Comparison of ENCODE assay signal across 18 cellular contexts in genomic region chr1:156367386-156368156, GRCh38. TPM values are rescaled to one million over a fixed set of nuclear protein-coding genes. Genes with fewer than 3 reads are reported as not detected.
A peak's percentile ranks its signal among the peaks of the same experiment; 100 is the strongest.
DNase-seq lines count a peak whose midpoint lies in the region; ATAC-seq and TF ChIP-seq lines count a peak whose summit lies in the region.
"Had no signal": no experiment of that assay in that cellular context is flagged by ENCODE, and none has a peak within 500 bp of the region (broad histone marks: within the 10 kb centered on the region; RNA-seq: fewer than 3 reads in every experiment).

No MANE protein-coding gene starts in this region.

- H3K36me3 Mint-ChIP-seq in GM23338 (ENCODE audit: low read depth) (no peaks in the 10 kb centered on the region), T-helper 17 cell (ENCODE audit: low read depth) (peaks cover 3% of the 10 kb centered on the region)
- H3K36me3 Mint-ChIP-seq in activated naive CD8-positive, alpha-beta T cell treated with anti-CD3 and anti-CD28 coated beads for 36 hours, result no peaks in the 10 kb centered on the region

- no peak overlapping the region for H2BK15ac ChIP-seq in neuronal stem cell (ENCODE audit: low read length)

- H3K23ac ChIP-seq in neuronal stem cell (ENCODE audit: low read depth, low read length, poor library complexity), result no peak overlapping the region

- H3K4me1 Mint-ChIP-seq in GM23338, result peaks cover 22% of the 10 kb centered on the region
- H3K4me1 Mint-ChIP-seq in T-helper 17 cell, result no peaks in the 10 kb centered on the region
- H3K4me1 Mint-ChIP-seq in activated naive CD8-positive, alpha-beta T cell treated with anti-CD3 and anti-CD28 coated beads for 36 hours, result peaks cover 2% of the 10 kb centered on the region

- H3K9me3 Mint-ChIP-seq in GM23338, result no peaks in the 10 kb centered on the region
- no peaks in the 10 kb centered on the region for H3K9me3 Mint-ChIP-seq in activated naive CD8-positive, alpha-beta T cell treated with anti-CD3 and anti-CD28 coated beads for 36 hours

- no peak overlapping the region for H3K4me3 Mint-ChIP-seq in GM23338
- no peak overlapping the region for H3K4me3 Mint-ChIP-seq in T-helper 17 cell
- no peak overlapping the region for H3K4me3 Mint-ChIP-seq in activated naive CD8-positive, alpha-beta T cell treated with anti-CD3 and anti-CD28 coated beads for 36 hours

- peaks cover 15% of the 10 kb centered on the region for H3K27me3 Mint-ChIP-seq in GM23338 (ENCODE audit: insufficient read depth, low read depth, poor library complexity)
- peaks cover 60% of the 10 kb centered on the region for H3K27me3 Mint-ChIP-seq in T-helper 17 cell
- peaks cover 59% of the 10 kb centered on the region for H3K27me3 Mint-ChIP-seq in activated naive CD8-positive, alpha-beta T cell treated with anti-CD3 and anti-CD28 coated beads for 36 hours

- H3K79me2 ChIP-seq in GM23338 (replicated peaks; ENCODE audit: insufficient read depth), result no peaks in the 10 kb centered on the region

- no peaks in the 10 kb centered on the region for H3K36me3 ChIP-seq in GM23338 (ENCODE audit: insufficient read depth)
- no peaks in the 10 kb centered on the region for H3K36me3 ChIP-seq in neuronal stem cell (replicated peaks in 1 of 2; ENCODE audit: control insufficient read depth in 2 of 2, insufficient read depth in 2 of 2, low read length in 2 of 2)

- no peak overlapping the region for H3K14ac ChIP-seq in neuronal stem cell (ENCODE audit: low read length)

- no peak overlapping the region for H3K4ac ChIP-seq in neuronal stem cell (ENCODE audit: low read length)

- H3K27me3 ChIP-seq in GM23338 (ENCODE audit: insufficient read depth), result peaks cover 12% of the 10 kb centered on the region
- peaks cover 4 to 68% (median 29%) of the 10 kb centered on the region in 3 experiments for H3K27me3 ChIP-seq in neuronal stem cell (ENCODE audit: control insufficient read depth in 3 of 3, insufficient read depth in 3 of 3, low read depth in 1 of 3, low read length in 3 of 3)

- no peak for TF ChIP-seq CTCF in GM23338 (conservative IDR thresholded peaks at IDR 0.05; ENCODE audit: low read depth in 2 of 2)

- no peak overlapping the region for H3K4me2 ChIP-seq in GM23338
- H3K4me2 ChIP-seq in neuronal stem cell (ENCODE audit: insufficient read depth, low read length, poor library complexity, severe bottlenecking), result no peak overlapping the region

- H3K79me1 ChIP-seq in neuronal stem cell (ENCODE audit: low read depth, low read length), result no peaks in the 10 kb centered on the region

- H4K8ac ChIP-seq in neuronal stem cell (ENCODE audit: low read depth, low read length), result no peak overlapping the region

- ATAC-seq in GM23338 (peak; percentile 35), T-helper 17 cell (no peak), GM18868 (IDR thresholded peaks at IDR 0.05; ENCODE audit: unreplicated experiment) (no peak)
- ATAC-seq: HCT116, Right ventricle myocardium inferior had no signal

- H2AK5ac ChIP-seq in neuronal stem cell (ENCODE audit: low read depth, low read length), result no peak overlapping the region

- H2BK120ac ChIP-seq in neuronal stem cell (ENCODE audit: low read depth, low read length), result no peak overlapping the region

- H3K9me2 ChIP-seq in GM23338 (ENCODE audit: insufficient read depth), result no peaks in the 10 kb centered on the region

- no peak for TF ChIP-seq POLR2A in erythroblast (IDR thresholded peaks at IDR 0.05; ENCODE audit: low read length)

- H3F3A ChIP-seq in GM23338 (replicated peaks; ENCODE audit: low read depth), result peaks cover 18% of the 10 kb centered on the region

- H3K4me1 ChIP-seq in GM23338 (ENCODE audit: insufficient read depth), result 0 out of 2 replicates have a peak, but pooled peaks cover 3% of the 10 kb centered on the region
- peaks cover 3 to 6% of the 10 kb centered on the region in 2 donors for H3K4me1 ChIP-seq in neuronal stem cell (ENCODE audit: control insufficient read depth in 2 of 2, insufficient read depth in 1 of 2, low read depth in 1 of 2, low read length in 2 of 2)

- peak overlapping the region; percentile 84 for H3K18ac ChIP-seq in neuronal stem cell (ENCODE audit: low read length)

- H3K27ac ChIP-seq in GM23338 (ENCODE audit: low read depth), result no peak overlapping the region
- no peak overlapping the region for H3K27ac ChIP-seq in neuronal stem cell (replicated peaks; ENCODE audit: low read length)
- H3K27ac ChIP-seq: SK-N-MC had no signal

- peak; percentile 24 for DNase-seq in GM23338 (ENCODE audit: low spot score)
- no peak for DNase-seq in T-helper 17 cell
- peak; percentile 29 for DNase-seq in iPS-NIHi11 (ENCODE audit: low spot score)
- DNase-seq in neuronal stem cell (ENCODE audit: low spot score), result no peak
- no peak for DNase-seq in erythroblast (lab: John Stamatoyannopoulos, UW)
- DNase-seq in activated naive CD8-positive, alpha-beta T cell treated with anti-CD3 and anti-CD28 coated beads for 36 hours, result no peak
- no peak for DNase-seq in NCI-H82 (lab: John Stamatoyannopoulos, UW)
- DNase-seq: DMS153, KG1, NCI-H1436, NCI-H2029 treated with DMSO at 0.1 percent for 48 hours, NCI-H510A, NCI-H774 had no signal

- H3K27ac Mint-ChIP-seq in GM23338, result no peak overlapping the region
- H3K27ac Mint-ChIP-seq in T-helper 17 cell, result peak overlapping the region; percentile 39
- H3K27ac Mint-ChIP-seq in activated naive CD8-positive, alpha-beta T cell treated with anti-CD3 and anti-CD28 coated beads for 36 hours, result no peak overlapping the region
- H3K27ac Mint-ChIP-seq: CD14-positive monocyte had no signal

- no peak overlapping the region for H3K9ac ChIP-seq in neuronal stem cell (ENCODE audit: low read depth, low read length, poor library complexity)

- no peak overlapping the region for H4K91ac ChIP-seq in neuronal stem cell (ENCODE audit: low read depth, low read length, poor library complexity)

- H3K9me3 ChIP-seq in T-helper 17 cell (ENCODE audit: control insufficient read depth, low read length, poor library complexity, severe bottlenecking) (no peaks in the 10 kb centered on the region), neuronal stem cell (replicated peaks in 1 of 2; ENCODE audit: control insufficient read depth in 2 of 2, insufficient read depth in 1 of 2, low read depth in 1 of 2, low read length in 2 of 2) (no peaks in the 10 kb centered on the region)

- H3K4me3 ChIP-seq in GM23338 (no peak overlapping the region), neuronal stem cell (ENCODE audit: low read length in 2 of 2) (no peak overlapping the region)
- H3K4me3 ChIP-seq: SK-N-MC had no signal

- H4K20me1 ChIP-seq in GM23338 (replicated peaks; ENCODE audit: insufficient read depth), result no peaks in the 10 kb centered on the region

- no peak overlapping the region for H2BK5ac ChIP-seq in neuronal stem cell (ENCODE audit: low read length)

- H2BK12ac ChIP-seq in neuronal stem cell (ENCODE audit: low read length), result no peak overlapping the region

- no CpG with 5 or more reads among the region's 9 CpGs for WGBS in neuronal stem cell (ENCODE audit: extremely low coverage in 2 of 2, insufficient read length in 2 of 2, insufficient replicate concordance in 1 of 2), 2 donors

- H2AFZ ChIP-seq in GM23338, result no peak overlapping the region
- no peak overlapping the region for H2AFZ ChIP-seq in neuronal stem cell (ENCODE audit: low read length)

TF ChIP-seq in GM23338, 12 proteins besides CTCF, POLR2A, EP300 and RAD21:
- TF ChIP-seq NANOG (IDR thresholded peaks at IDR 0.05; ENCODE audit: borderline replicate concordance) (no peak), ZNF114 (CRISPR knock-in tag; IDR thresholded peaks at IDR 0.05) (no peak), POLR2AphosphoS5 (IDR thresholded peaks at IDR 0.05; ENCODE audit: low read depth) (no peak), ETS1 (IDR thresholded peaks at IDR 0.05) (no peak)

RNA-seq across cellular contexts. Expression of gene RHBG, which starts 1.4 kb away (rescaled TPM):
- total RNA-seq in GM23338 (2014; rRNA removed; shearing (Covaris generic)), result 1.6 and 1.7 TPM in 2 replicates
- 1.2 and 2.1 TPM in 2 replicates for polyA plus RNA-seq in GM23338 (2016; fragmentation: Nextera tagmentation; extraction: Ambion mirVana)
- total RNA-seq in T-helper 17 cell, result not detected
- 0.03 TPM for polyA plus RNA-seq in neuronal stem cell (2013, experiment 1 of 2)
- polyA plus RNA-seq in neuronal stem cell (2013, experiment 2 of 2), result 0.03 TPM
- not detected for total RNA-seq in activated naive CD8-positive, alpha-beta T cell treated with anti-CD3 and anti-CD28 coated beads for 36 hours
- total RNA-seq: Right ventricle myocardium inferior had no signal
- polyA plus RNA-seq: CD14-positive monocyte had no signal

RNA-seq across cellular contexts. Expression of gene TSACC, which starts 29.2 kb away (rescaled TPM):
- 0.66 and 2.5 TPM in 2 replicates for total RNA-seq in GM23338 (2014; rRNA removed; shearing (Covaris generic))
- polyA plus RNA-seq in GM23338 (2016; fragmentation: Nextera tagmentation; extraction: Ambion mirVana), result 9.3 and 9.8 TPM in 2 replicates
- total RNA-seq in T-helper 17 cell, result under 1 TPM in 1 of 2 donors, not detected in 1; 0.40 TPM
- 0.52 TPM for polyA plus RNA-seq in neuronal stem cell (2013, experiment 1 of 2)
- 0.66 TPM for polyA plus RNA-seq in neuronal stem cell (2013, experiment 2 of 2)
- total RNA-seq in activated naive CD8-positive, alpha-beta T cell treated with anti-CD3 and anti-CD28 coated beads for 36 hours, result not detected
- total RNA-seq: Right ventricle myocardium inferior had no signal

RNA-seq across cellular contexts. Expression of gene CCT3, which starts 29.5 kb away (rescaled TPM):
- 526 and 618 TPM in 2 replicates for total RNA-seq in GM23338 (2014; rRNA removed; shearing (Covaris generic))
- 405 and 410 TPM in 2 replicates for polyA plus RNA-seq in GM23338 (2016; fragmentation: Nextera tagmentation; extraction: Ambion mirVana)
- 10 to 100 TPM; 75.3 to 77.6 TPM for total RNA-seq in T-helper 17 cell
- polyA plus RNA-seq in neuronal stem cell (2013, experiment 1 of 2), result 153 TPM
- 152 TPM for polyA plus RNA-seq in neuronal stem cell (2013, experiment 2 of 2)
- total RNA-seq in activated naive CD8-positive, alpha-beta T cell treated with anti-CD3 and anti-CD28 coated beads for 36 hours, result 100 to 1,000 TPM; 497 to 499 TPM

Comparison
In these comparisons a context has a peak if more than half of its experiments do, and no peak if none do; other contexts are left out.
1. DNase-seq: peak in GM23338 (single experiment) and iPS-NIHi11 (single experiment); none in T-helper 17 cell (0 of 3), neuronal stem cell (single experiment), erythroblast (0 of 2), activated naive CD8-positive, alpha-beta T cell treated with anti-CD3 and anti-CD28 coated beads for 36 hours (single experiment) and NCI-H82 (single experiment).